ENCODE assay signal across 21 cellular contexts in genomic region chr1:35261412-35262120, GRCh38. TPM values are rescaled to one million over a fixed set of nuclear protein-coding genes. Genes with fewer than 3 reads are reported as not detected.
A peak's percentile ranks its signal among the peaks of the same experiment; 100 is the strongest.
DNase-seq lines count a peak whose midpoint lies in the region; ATAC-seq, FAIRE-seq and TF ChIP-seq lines count a peak whose summit lies in the region.
"Had no signal": no experiment of that assay in that cellular context is flagged by ENCODE, and none has a peak within 500 bp of the region (broad histone marks: within the 10 kb centered on the region; RNA-seq: fewer than 3 reads in every experiment).

No MANE protein-coding gene starts in this region.

- POLR2A ChIA-PET in PC-3 (lab: Charles Lee; ENCODE audit: unreplicated experiment): interaction anchor here (0.5 kb wide), 1 partner anchor 39 kb away, joined by 3 read pairs; no protein-coding TSS in a partner anchor

- no peaks in the 10 kb centered on the region for H3F3A ChIP-seq in PC-3 (ENCODE audit: low read length, unreplicated experiment)

- DNase-seq in LNCaP clone FGC (ENCODE audit: low read depth) (peak; percentile 49), PC-3 (peak; percentile 56), bronchial epithelial cell (ENCODE audit: low read depth) (peak; percentile 11), left colon (no peak), endothelial cell (ENCODE audit: low spot score) (no peak)
- DNase-seq in activated CD4-positive, alpha-beta T cell treated with anti-CD3 and anti-CD28 coated beads, Interleukin-2, amount 50 U/mL, for 1 hour: no peak
- DNase-seq: BE2C; CD4-positive, alpha-beta memory T cell; DMS153; DMS79 treated with DMSO at 0.1 percent for 48 hours; EL; HFFc6 had no signal

- no peak overlapping the region for H3K4me3 Mint-ChIP-seq in endothelial cell (ENCODE audit: unreplicated experiment)
- H3K4me3 Mint-ChIP-seq: CD4-positive, alpha-beta memory T cell; HFFc6 had no signal

- no peaks in the 10 kb centered on the region for H3K9me3 ChIP-seq in PC-3 (ENCODE audit: low read length)
- H3K9me3 ChIP-seq: A549, BE2C, HAP-1 had no signal

- no peaks in the 10 kb centered on the region for H3K36me3 Mint-ChIP-seq in endothelial cell (ENCODE audit: low read depth, unreplicated experiment)
- H3K36me3 Mint-ChIP-seq: CD4-positive, alpha-beta memory T cell had no signal

- BruUV-seq in PC-3 (replicated peaks; lab: Mats Ljungman, UMichigan): no TSS peak

- H3K9ac ChIP-seq in PC-3 (ENCODE audit: low read length): no peak overlapping the region

- H3K9me3 Mint-ChIP-seq in endothelial cell (ENCODE audit: unreplicated experiment): no peaks in the 10 kb centered on the region
- H3K9me3 Mint-ChIP-seq: CD4-positive, alpha-beta memory T cell; HFFc6 had no signal

- H3K27ac ChIP-seq in PC-3 (ENCODE audit: low read length): no peak overlapping the region
- H3K27ac ChIP-seq: A549, C4-2B had no signal

- no peak for FAIRE-seq in bronchial epithelial cell (lab: Jason Lieb, UNC)
- FAIRE-seq: A549, G401.6, GM12891, H1, HepG2, HTR-8/SVneo had no signal

- no peaks in the 10 kb centered on the region for H3K36me3 ChIP-seq in PC-3 (ENCODE audit: low read depth, low read length)
- H3K36me3 ChIP-seq in bronchial epithelial cell (ENCODE audit: control insufficient read depth, insufficient read depth, low read length): no peaks in the 10 kb centered on the region
- H3K36me3 ChIP-seq: BE2C, HAP-1 had no signal

- H3K27me3 Mint-ChIP-seq in endothelial cell (ENCODE audit: unreplicated experiment): no peaks in the 10 kb centered on the region

- TF ChIP-seq CTCF in LNCaP clone FGC (IDR thresholded peaks at IDR 0.05; ENCODE audit: control insufficient read depth, extremely low read depth, insufficient read depth) (no peak), PC-3 (conservative IDR thresholded peaks at IDR 0.05; ENCODE audit: low read depth, low read length) (no peak), bronchial epithelial cell (IDR thresholded peaks at IDR 0.05; ENCODE audit: insufficient read depth, low read length, severe bottlenecking) (no peak), endothelial cell (IDR thresholded peaks at IDR 0.05; ENCODE audit: unreplicated experiment) (no peak)

- H3K4me1 ChIP-seq in PC-3 (ENCODE audit: insufficient read depth, low read length): peaks cover 15% of the 10 kb centered on the region
- H3K4me1 ChIP-seq: BE2C, HAP-1 had no signal

- peak; percentile 23; the same call in 1 of the 2 replicates for ATAC-seq in PC-3
- ATAC-seq in left colon: peak; percentile 44
- no peak for ATAC-seq in GM21529 (IDR thresholded peaks at IDR 0.05; ENCODE audit: unreplicated experiment)
- ATAC-seq: A549, HepG2 had no signal

- H3K4me1 Mint-ChIP-seq in endothelial cell (ENCODE audit: unreplicated experiment): peaks cover 13% of the 10 kb centered on the region
- H3K4me1 Mint-ChIP-seq: CD4-positive, alpha-beta memory T cell had no signal

- H3K79me2 ChIP-seq in PC-3 (ENCODE audit: low read length): no peaks in the 10 kb centered on the region

- no peaks in the 10 kb centered on the region for H3K9me2 ChIP-seq in PC-3 (replicated peaks; ENCODE audit: low read length)

- H3K27me3 ChIP-seq in PC-3 (ENCODE audit: low read length) (no peaks in the 10 kb centered on the region), bronchial epithelial cell (ENCODE audit: control insufficient read depth, insufficient read depth, low read length) (no peaks in the 10 kb centered on the region)
- H3K27me3 ChIP-seq: BE2C had no signal

- H3K4me2 ChIP-seq in PC-3 (ENCODE audit: low read length): peak overlapping the region; percentile 26; the same call in 1 of the 2 replicates
- H3K4me2 ChIP-seq: A549 had no signal

- CTCF ChIA-PET in PC-3 (lab: Charles Lee): interaction anchor here (0.5 kb wide), 1 partner anchor 54 kb away, joined by 4 read pairs; no protein-coding TSS in a partner anchor

- no peaks in the 10 kb centered on the region for H4K20me1 ChIP-seq in PC-3 (ENCODE audit: low read length)

- no peak overlapping the region for H3K27ac Mint-ChIP-seq in endothelial cell (ENCODE audit: unreplicated experiment)
- H3K27ac Mint-ChIP-seq: CD4-positive, alpha-beta memory T cell; HFFc6 had no signal

- H2AFZ ChIP-seq in PC-3 (ENCODE audit: low read length): 0 out of 2 replicates have a peak overlapping the region, but pooled peaks have one; percentile 35

- intact Hi-C loops in PC-3 (cut with micrococcal nuclease) (loop anchor here (10.0 kb wide), 1 partner anchor 227 kb away; the partner anchor contains the start of gene ZMYM6), left colon (cut with DNase I, micrococcal nuclease) (no loop called here)

- no peak overlapping the region for H3K4me3 ChIP-seq in LNCaP clone FGC (ENCODE audit: low read depth, low read length)
- no peak overlapping the region for H3K4me3 ChIP-seq in PC-3 (ENCODE audit: low read length)
- no peak overlapping the region for H3K4me3 ChIP-seq in bronchial epithelial cell (ENCODE audit: low read depth, low read length)
- H3K4me3 ChIP-seq: A549, HAP-1 had no signal

RNA-seq across cellular contexts. Expression of gene ZMYM4, which starts 6.9 kb away (rescaled TPM):
- total RNA-seq in PC-3 (2014; rRNA removed) (28.5 and 31.0 TPM in 2 replicates), bronchial epithelial cell (19.5 and 20.5 TPM in 2 replicates), left colon (10 to 100 TPM; 27.6 to 31.7 TPM), endothelial cell (ENCODE audit: unreplicated experiment) (102 TPM)

Comparison
In these comparisons a context has a peak if more than half of its experiments do, and no peak if none do; other contexts are left out.
1. DNase-seq: peak in LNCaP clone FGC (single experiment), PC-3 (single experiment) and bronchial epithelial cell (single experiment); none in left colon (0 of 2), endothelial cell (single experiment) and activated CD4-positive, alpha-beta T cell treated with anti-CD3 and anti-CD28 coated beads, Interleukin-2, amount 50 U/mL, for 1 hour (single experiment).